18 cellular contexts compared by ENCODE assay signal in genomic region chr14:22995889-22996611, GRCh38. TPM values are rescaled to one million over a fixed set of nuclear protein-coding genes. Genes with fewer than 3 reads are reported as not detected.
"Had no signal": no experiment of that assay in that cellular context is flagged by ENCODE, and none has a peak within 500 bp of the region (broad histone marks: within the 10 kb centered on the region; RNA-seq: fewer than 3 reads in every experiment).

No MANE protein-coding gene starts in this region.

- DNase-seq: activated CD4-positive, alpha-beta T cell treated with anti-CD3 and anti-CD28 coated beads, Interleukin-2, amount 50 U/mL, for 1 hour; activated CD8-positive, alpha-beta memory T cell treated with anti-CD3 and anti-CD28 coated beads for 24 hours; activated naive CD4-positive, alpha-beta T cell treated with Interleukin-2 at 50 U/mL for 16 hours; aorta; cerebellar nuclear complex; effector memory CD4-positive, alpha-beta T cell; foreskin keratinocyte; midbrain; spleen had no signal

- H3K4me3 ChIP-seq: breast epithelium, sigmoid colon, spleen, suprapubic skin had no signal

- H3K9me3 ChIP-seq: breast epithelium, sigmoid colon, spleen, suprapubic skin had no signal

- H3K4me1 ChIP-seq: breast epithelium, foreskin keratinocyte had no signal

- H3K27me3 ChIP-seq: breast epithelium, foreskin keratinocyte, sigmoid colon, spleen, suprapubic skin had no signal

- H3K36me3 ChIP-seq: breast epithelium, sigmoid colon had no signal

- ATAC-seq: activated CD4-positive, CD25-positive, alpha-beta regulatory T cell treated with anti-CD3 and anti-CD28 coated beads, Interleukin-2, amount 50 U/mL, for 24 hours; foreskin keratinocyte had no signal

- H3K27ac ChIP-seq: foreskin keratinocyte, sigmoid colon, spleen, suprapubic skin had no signal

RNA-seq across cellular contexts. Expression of gene PSMB11, which starts 46.0 kb away (rescaled TPM):
- total RNA-seq: aorta, breast epithelium, foreskin keratinocyte, lower leg skin, myocyte, neural crest cell, osteocyte, pulmonary artery endothelial cell, spleen, suprapubic skin had no signal
